In genomic region chr9:114709636-114710035, GRCh38 we compare ENCODE assay signal across 17 cellular contexts. TPM values are rescaled to one million over a fixed set of nuclear protein-coding genes. Genes with fewer than 3 reads are reported as not detected.
"Had no signal": no experiment of that assay in that cellular context is flagged by ENCODE, and none has a peak within 500 bp of the region (broad histone marks: within the 10 kb centered on the region; RNA-seq: fewer than 3 reads in every experiment).

No MANE protein-coding gene starts in this region.

- H3K9ac ChIP-seq: parathyroid adenoma had no signal

- H3K27me3 ChIP-seq: adrenal gland had no signal

- DNase-seq: adrenal gland; esophagus squamous epithelium; foreskin fibroblast; left colon; naive B cell; Right ventricle myocardium superior; stimulated activated CD4-positive, alpha-beta T cell treated with anti-CD3 and anti-CD28 coated beads, Interleukin-15, amount 100 ng/mL, for 24 hours; stimulated activated CD4-positive, alpha-beta T cell treated with anti-CD3 and anti-CD28 coated beads, Interleukin-4, amount 100 ng/mL, for 4 hours; tibial artery had no signal

- H3K9me3 Mint-ChIP-seq: naive B cell had no signal

- H3K4me1 ChIP-seq: adrenal gland, parathyroid adenoma, tibial artery had no signal

- H3K4me1 Mint-ChIP-seq: naive B cell had no signal

- ATAC-seq: activated CD4-positive, CD25-positive, alpha-beta regulatory T cell treated with anti-CD3 and anti-CD28 coated beads, Interleukin-2, amount 50 U/mL, for 24 hours; left colon; SK-N-SH treated with all-trans-retinoic acid at 6 μM for 48 hours had no signal

- H3K4me3 Mint-ChIP-seq: naive B cell had no signal

- H3K4me3 ChIP-seq: adrenal gland, esophagus squamous epithelium, tibial artery had no signal

- H3K36me3 Mint-ChIP-seq: naive B cell had no signal

- H3K9me3 ChIP-seq: adrenal gland, esophagus squamous epithelium, tibial artery had no signal

- H3K79me2 ChIP-seq: parathyroid adenoma had no signal

- H2AFZ ChIP-seq: parathyroid adenoma had no signal

- H3K27ac ChIP-seq: adrenal gland, esophagus squamous epithelium, parathyroid adenoma, tibial artery had no signal

- H3K36me3 ChIP-seq: adrenal gland, esophagus squamous epithelium, tibial artery had no signal

RNA-seq across cellular contexts. Expression of gene TEX48, which starts 27.6 kb away (rescaled TPM):
- total RNA-seq: adrenal gland; cardiac septum; esophagus squamous epithelium; left colon; lung microvascular endothelial cell; renal cortical epithelial cell; Right ventricle myocardium superior; skeletal muscle tissue; T-helper 2 cell treated with Interferon-gamma antibody and Interleukin-4, amounts not matched to agents 100 ng/mL and 5 ng/mL, for 36 hours had no signal
- polyA plus RNA-seq: adrenal gland had no signal

RNA-seq across cellular contexts. Expression of gene TEX53, which starts 52.0 kb away (rescaled TPM):
- total RNA-seq: adrenal gland; cardiac septum; esophagus squamous epithelium; left colon; lung microvascular endothelial cell; renal cortical epithelial cell; Right ventricle myocardium superior; skeletal muscle tissue; T-helper 2 cell treated with Interferon-gamma antibody and Interleukin-4, amounts not matched to agents 100 ng/mL and 5 ng/mL, for 36 hours had no signal
- polyA plus RNA-seq: adrenal gland had no signal
